ENCODE assay signal across 22 cellular contexts in genomic region chr2:177568893-177569292, GRCh38.
"Had no signal": no experiment of that assay in that cellular context is flagged by ENCODE, and none has a peak within 500 bp of the region (broad histone marks: within the 10 kb centered on the region; RNA-seq: fewer than 3 reads in every experiment).

No MANE protein-coding gene starts in this region.

- H3K27ac Mint-ChIP-seq: endodermal cell; naive B cell; neural progenitor cell; stimulated activated naive B cell treated with anti-CD40 and anti-IgM and Interleukin-4, amounts not matched to agents 10 μg/mL and 1 μg/mL and 100 μg/mL, for 72 hours; stimulated activated naive CD8-positive, alpha-beta T cell treated with anti-CD3 and anti-CD28 coated beads, Interleukin-15, amount 100 ng/mL, for 72 hours had no signal

- H3K4me1 Mint-ChIP-seq: naive B cell; stimulated activated naive B cell treated with anti-CD40 and anti-IgM and Interleukin-4, amounts not matched to agents 10 μg/mL and 1 μg/mL and 100 μg/mL, for 72 hours; stimulated activated naive CD8-positive, alpha-beta T cell treated with anti-CD3 and anti-CD28 coated beads, Interleukin-15, amount 100 ng/mL, for 72 hours had no signal

- H3K9me3 Mint-ChIP-seq: endodermal cell; naive B cell; neural progenitor cell; stimulated activated naive B cell treated with anti-CD40 and anti-IgM and Interleukin-4, amounts not matched to agents 10 μg/mL and 1 μg/mL and 100 μg/mL, for 72 hours; stimulated activated naive CD8-positive, alpha-beta T cell treated with anti-CD3 and anti-CD28 coated beads, Interleukin-15, amount 100 ng/mL, for 72 hours had no signal

- DNase-seq: effector CD4-positive, alpha-beta T cell; endodermal cell; erythroblast; heart right ventricle; hypothalamus; kidney glomerular epithelial cell; mesendoderm; naive B cell; nucleus accumbens; ovary; sigmoid colon; stimulated activated CD4-positive, alpha-beta T cell treated with anti-CD3 and anti-CD28 coated beads, Interleukin-2, amount 100 ng/mL, for 24 hours; stimulated activated CD4-positive, alpha-beta T cell treated with anti-CD3 and anti-CD28 coated beads, Interleukin-4, amount 100 ng/mL, for 4 hours; stimulated activated naive B cell treated with anti-CD40 and anti-IgM and Interleukin-4, amounts not matched to agents 10 μg/mL and 1 μg/mL and 100 μg/mL, for 72 hours; stimulated activated naive CD8-positive, alpha-beta T cell treated with anti-CD3 and anti-CD28 coated beads, Interleukin-15, amount 100 ng/mL, for 72 hours; testis; upper lobe of right lung had no signal

- H3K4me3 Mint-ChIP-seq: endodermal cell; naive B cell; neural progenitor cell; stimulated activated naive B cell treated with anti-CD40 and anti-IgM and Interleukin-4, amounts not matched to agents 10 μg/mL and 1 μg/mL and 100 μg/mL, for 72 hours; stimulated activated naive CD8-positive, alpha-beta T cell treated with anti-CD3 and anti-CD28 coated beads, Interleukin-15, amount 100 ng/mL, for 72 hours had no signal

- H3K27me3 Mint-ChIP-seq: naive B cell; stimulated activated naive B cell treated with anti-CD40 and anti-IgM and Interleukin-4, amounts not matched to agents 10 μg/mL and 1 μg/mL and 100 μg/mL, for 72 hours had no signal

- H3K4me3 ChIP-seq: coronary artery, heart right ventricle, neural progenitor cell, ovary, right atrium auricular region, sigmoid colon, skin epidermis, testis, tibial nerve, upper lobe of right lung had no signal

- H3K36me3 Mint-ChIP-seq: naive B cell; neural progenitor cell; stimulated activated naive B cell treated with anti-CD40 and anti-IgM and Interleukin-4, amounts not matched to agents 10 μg/mL and 1 μg/mL and 100 μg/mL, for 72 hours had no signal
